8 cellular contexts compared by ENCODE assay signal in the genomic region with DNA sequence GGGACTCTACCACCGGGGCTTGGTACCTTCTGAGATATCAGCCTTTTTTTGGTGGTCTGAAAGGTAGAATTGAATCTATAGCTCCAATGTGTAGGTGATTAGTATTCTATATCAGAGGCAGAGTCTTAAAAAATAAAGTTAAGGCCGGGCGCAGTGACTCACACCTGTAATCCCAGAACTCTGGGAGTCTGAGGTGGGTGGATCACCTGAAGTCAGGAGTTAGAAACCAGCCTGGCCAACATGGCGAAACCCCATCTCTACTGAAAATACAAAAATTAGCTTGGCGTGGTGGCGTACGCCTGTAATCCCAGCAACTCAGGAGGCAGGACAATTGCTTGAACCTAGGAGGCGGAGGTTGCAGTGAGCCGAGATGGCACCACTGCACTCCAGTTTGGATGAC. TPM values are rescaled to one million over a fixed set of nuclear protein-coding genes. Genes with fewer than 3 reads are reported as not detected.
A peak's percentile ranks its signal among the peaks of the same experiment; 100 is the strongest.
DNase-seq lines count a peak whose midpoint lies in the region; ATAC-seq and TF ChIP-seq lines count a peak whose summit lies in the region.
"Not testable (repeated sequence)": the region's sequence is repeated elsewhere in the genome, so short reads cannot be mapped to it uniquely, and the experiment has no call there.

No MANE protein-coding gene starts in this region.

- CTCF ChIA-PET in HCT116 (lab: Charles Lee) = interaction anchor here (1.0 kb wide), 1 partner anchor 52 kb away, joined by 3 read pairs; no protein-coding TSS in a partner anchor
- CTCF ChIA-PET in activated CD8-positive, alpha-beta memory T cell treated with anti-CD3 and anti-CD28 coated beads, Interleukin-2, amount 10 ng/mL, durations not matched to agents 7 days and 5 days (lab: Charles Lee) = interaction anchor here (1.4 to 3.0 kb wide), 4 partner anchors 11 to 95 kb away, joined by 3 to 16 read pairs (median 4); no protein-coding TSS in a partner anchor
- CTCF ChIA-PET in naive thymus-derived CD4-positive, alpha-beta T cell (lab: Charles Lee) = not testable (repeated sequence)

- H3K4me3 Mint-ChIP-seq in activated CD8-positive, alpha-beta memory T cell treated with anti-CD3 and anti-CD28 coated beads, Interleukin-2, amount 10 ng/mL, durations not matched to agents 7 days and 5 days = peak overlapping the region; percentile 96
- peak overlapping the region; percentile 37 to 100 (median 77) for H3K4me3 Mint-ChIP-seq in naive thymus-derived CD4-positive, alpha-beta T cell

- TF ChIP-seq EP300 in suprapubic skin (IDR thresholded peaks at IDR 0.05) = not testable (repeated sequence)

- intact Hi-C loops in HCT116 (cut with micrococcal nuclease); left colon (cut with DNase I, micrococcal nuclease): not testable (repeated sequence)
- intact Hi-C loops in naive thymus-derived CD4-positive, alpha-beta T cell (cut with micrococcal nuclease) = loop anchor here in 1 of 2 donors (5.0 to 10.0 kb wide), 2 partner anchors 1480 to 1798 kb away; a partner anchor contains a TSS

- not testable (repeated sequence) for H3K9me3 ChIP-seq in BLaER1 treated with 17β-estradiol and CSF1 and Interleukin-3, amounts not matched to agents 10 nM and 100 nM (replicated peaks in 1 of 11); HCT116 (ENCODE audit: control insufficient read depth in 1 of 2, insufficient read depth in 1 of 2, low read depth in 1 of 2, low read length in 2 of 2); Peyer's patch; adipocyte (ENCODE audit: control insufficient read depth, low read length); naive thymus-derived CD4-positive, alpha-beta T cell (ENCODE audit: control insufficient read depth in 2 of 3, low read length in 3 of 3); suprapubic skin

- TF ChIP-seq RAD21 in HCT116 (IDR thresholded peaks at IDR 0.05; ENCODE audit: low read depth) = not testable (repeated sequence)

- H3K27ac ChIP-seq in BLaER1 treated with 17β-estradiol and CSF1 and Interleukin-3, amounts not matched to agents 10 nM and 100 nM = peak overlapping the region in 10 of 11 experiments; percentile 88 to 96 (median 93); a peak in 17 of 22 replicates
- H3K27ac ChIP-seq in HCT116 (ENCODE audit: low read depth, low read length) (peak overlapping the region; percentile 77), Peyer's patch (peak overlapping the region in 3 of 4 donors; percentile 88 to 96 (median 93))
- H3K27ac ChIP-seq in naive thymus-derived CD4-positive, alpha-beta T cell (ENCODE audit: low read depth, low read length) = peak overlapping the region; percentile 95
- H3K27ac ChIP-seq in suprapubic skin = not testable (repeated sequence)

- peak overlapping the region; percentile 53 to 88 (median 72) for H3K4me3 ChIP-seq in BLaER1 treated with 17β-estradiol and CSF1 and Interleukin-3, amounts not matched to agents 10 nM and 100 nM
- H3K4me3 ChIP-seq in HCT116 (replicated peaks in 1 of 2; ENCODE audit: low read depth in 1 of 2, low read length in 2 of 2) (peak overlapping the region; percentile 34 to 38; a peak in 3 of 4 replicates), Peyer's patch (peak overlapping the region; percentile 51 to 65 (median 56)), adipocyte (ENCODE audit: low read length) (peak overlapping the region; percentile 79), suprapubic skin (peak overlapping the region; percentile 38)
- peak overlapping the region; percentile 89 for H3K4me3 ChIP-seq in naive thymus-derived CD4-positive, alpha-beta T cell (ENCODE audit: low read length)

- peaks cover 28 to 53% (median 35%) of the 10 kb centered on the region in 10 experiments for H3K4me1 ChIP-seq in BLaER1 treated with 17β-estradiol and CSF1 and Interleukin-3, amounts not matched to agents 10 nM and 100 nM
- H3K4me1 ChIP-seq in HCT116 (ENCODE audit: control insufficient read depth in 1 of 2, insufficient read depth in 2 of 2, low read length in 2 of 2) (peaks cover 84 to 98% of the 10 kb centered on the region in 2 experiments), adipocyte (ENCODE audit: control insufficient read depth, insufficient read depth, low read length) (peaks cover 48% of the 10 kb centered on the region)
- not testable (repeated sequence) for H3K4me1 ChIP-seq in Peyer's patch, suprapubic skin
- H3K4me1 ChIP-seq in naive thymus-derived CD4-positive, alpha-beta T cell (ENCODE audit: control insufficient read depth in 2 of 2, insufficient read depth in 2 of 2, low read length in 2 of 2) = peaks cover 11 to 21% of the 10 kb centered on the region in 2 donors

- not testable (repeated sequence) for DNase-seq in HCT116 (ENCODE audit: low read depth, low spot score); Peyer's patch; activated CD8-positive, alpha-beta memory T cell treated with anti-CD3 and anti-CD28 coated beads, Interleukin-2, amount 10 ng/mL, durations not matched to agents 7 days and 5 days; adipocyte (ENCODE audit: low read depth); left colon; naive thymus-derived CD4-positive, alpha-beta T cell; suprapubic skin (ENCODE audit: low spot score in 2 of 2)

- H3K27me3 Mint-ChIP-seq in activated CD8-positive, alpha-beta memory T cell treated with anti-CD3 and anti-CD28 coated beads, Interleukin-2, amount 10 ng/mL, durations not matched to agents 7 days and 5 days; naive thymus-derived CD4-positive, alpha-beta T cell: not testable (repeated sequence)

- POLR2A ChIA-PET in HCT116 (lab: Charles Lee) = interaction anchor here (0.7 to 7.2 kb wide), 4 partner anchors 10 to 55 kb away, joined by 3 to 134 read pairs (median 25); no protein-coding TSS in a partner anchor
- POLR2A ChIA-PET in naive thymus-derived CD4-positive, alpha-beta T cell (lab: Charles Lee) = interaction anchor here (1.0 to 3.7 kb wide), 2 partner anchors 9 to 25 kb away, joined by 3 to 26 read pairs; no protein-coding TSS in a partner anchor

- H3K9me2 ChIP-seq in HCT116 (ENCODE audit: insufficient read depth) = not testable (repeated sequence)

- H3K9ac ChIP-seq in BLaER1 treated with 17β-estradiol and CSF1 and Interleukin-3, amounts not matched to agents 10 nM and 100 nM = peak overlapping the region in 10 of 11 experiments; percentile 88 to 94 (median 91); a peak in 18 of 22 replicates
- H3K9ac ChIP-seq in HCT116 (ENCODE audit: low read length) (peak overlapping the region; percentile 67), adipocyte (ENCODE audit: low read length) (peak overlapping the region; percentile 87)

- not testable (repeated sequence) for BruUV-seq in HCT116 (replicated peaks; lab: Mats Ljungman, UMichigan)

- WGBS in suprapubic skin = 92% methylated on average over 9 of the region's 9 CpGs

- not testable (repeated sequence) for H3K27me3 ChIP-seq in BLaER1 treated with 17β-estradiol and CSF1 and Interleukin-3, amounts not matched to agents 10 nM and 100 nM; HCT116 (ENCODE audit: insufficient read depth, low read length); Peyer's patch; adipocyte (replicated peaks; ENCODE audit: control insufficient read depth, insufficient read depth, low read length); naive thymus-derived CD4-positive, alpha-beta T cell (ENCODE audit: control insufficient read depth in 2 of 2, insufficient read depth in 2 of 2, low read length in 2 of 2); suprapubic skin

- peaks cover 63% of the 10 kb centered on the region for H3K79me2 ChIP-seq in HCT116 (ENCODE audit: insufficient read depth, low read length)

- not testable (repeated sequence) for ATAC-seq in HCT116; activated CD8-positive, alpha-beta memory T cell treated with anti-CD3 and anti-CD28 coated beads, Interleukin-2, amount 10 ng/mL, durations not matched to agents 7 days and 5 days; naive thymus-derived CD4-positive, alpha-beta T cell
- ATAC-seq in left colon = peak; percentile 16

- H3K36me3 ChIP-seq in BLaER1 treated with 17β-estradiol and CSF1 and Interleukin-3, amounts not matched to agents 10 nM and 100 nM = peaks cover 0 to 33% (median 18%) of the 10 kb centered on the region in 11 experiments; a peak in 20 of 22 replicates
- not testable (repeated sequence) for H3K36me3 ChIP-seq in HCT116 (ENCODE audit: control insufficient read depth in 1 of 2, insufficient read depth in 2 of 2, low read length in 2 of 2); Peyer's patch; adipocyte (ENCODE audit: control insufficient read depth, insufficient read depth, low read length, severe bottlenecking); suprapubic skin
- peaks cover 0 to 15% (median 0%) of the 10 kb centered on the region in 3 experiments for H3K36me3 ChIP-seq in naive thymus-derived CD4-positive, alpha-beta T cell (ENCODE audit: control insufficient read depth in 2 of 3, insufficient read depth in 3 of 3, low read length in 3 of 3)

- not testable (repeated sequence) for TF ChIP-seq POLR2A in HCT116 (IDR thresholded peaks at IDR 0.05; ENCODE audit: borderline replicate concordance, extremely low read depth, insufficient read depth, insufficient read length); suprapubic skin (IDR thresholded peaks at IDR 0.05)
- peak in 1 of 2 donors; percentile 32 for TF ChIP-seq POLR2A in Peyer's patch (IDR thresholded peaks at IDR 0.05)

- H3K27ac Mint-ChIP-seq in activated CD8-positive, alpha-beta memory T cell treated with anti-CD3 and anti-CD28 coated beads, Interleukin-2, amount 10 ng/mL, durations not matched to agents 7 days and 5 days = peak overlapping the region; percentile 69
- peak overlapping the region in 8 of 9 donors; percentile 51 to 100 (median 71) for H3K27ac Mint-ChIP-seq in naive thymus-derived CD4-positive, alpha-beta T cell

- H3K4me1 Mint-ChIP-seq in activated CD8-positive, alpha-beta memory T cell treated with anti-CD3 and anti-CD28 coated beads, Interleukin-2, amount 10 ng/mL, durations not matched to agents 7 days and 5 days = peaks cover 61% of the 10 kb centered on the region
- H3K4me1 Mint-ChIP-seq in naive thymus-derived CD4-positive, alpha-beta T cell = peaks cover 37 to 75% (median 65%) of the 10 kb centered on the region in 7 donors

- peak overlapping the region; percentile 83 to 99 (median 93) for H3K4me2 ChIP-seq in BLaER1 treated with 17β-estradiol and CSF1 and Interleukin-3, amounts not matched to agents 10 nM and 100 nM
- peak overlapping the region; percentile 65 for H3K4me2 ChIP-seq in HCT116 (ENCODE audit: low read length)

- TF ChIP-seq CTCF in HCT116 (IDR thresholded peaks at IDR 0.05 in 2 of 3, conservative IDR thresholded peaks at IDR 0.05 in 1 of 3; ENCODE audit: borderline replicate concordance in 1 of 3, insufficient read depth in 1 of 3, low read depth in 2 of 3, low read length in 2 of 3); Peyer's patch (IDR thresholded peaks at IDR 0.05); suprapubic skin (IDR thresholded peaks at IDR 0.05): not testable (repeated sequence)

- RAD21 ChIA-PET in HCT116 (lab: Charles Lee; ENCODE audit: low non-redundant PET in 1 of 2, low total read pairs in 2 of 2, uncharacterized antibody in 2 of 2, unreplicated experiment in 2 of 2) = not testable (repeated sequence)

- H3K36me3 Mint-ChIP-seq in activated CD8-positive, alpha-beta memory T cell treated with anti-CD3 and anti-CD28 coated beads, Interleukin-2, amount 10 ng/mL, durations not matched to agents 7 days and 5 days = peaks cover 37% of the 10 kb centered on the region
- peaks cover 5 to 23% (median 11%) of the 10 kb centered on the region in 5 donors for H3K36me3 Mint-ChIP-seq in naive thymus-derived CD4-positive, alpha-beta T cell

- not testable (repeated sequence) for H3K9me3 Mint-ChIP-seq in activated CD8-positive, alpha-beta memory T cell treated with anti-CD3 and anti-CD28 coated beads, Interleukin-2, amount 10 ng/mL, durations not matched to agents 7 days and 5 days (ENCODE audit: low read depth); naive thymus-derived CD4-positive, alpha-beta T cell

- not testable (repeated sequence) for H2AFZ ChIP-seq in HCT116 (ENCODE audit: low read depth, low read length, poor library complexity, severe bottlenecking)

- not testable (repeated sequence) for H4K20me1 ChIP-seq in BLaER1 treated with 17β-estradiol and CSF1 and Interleukin-3, amounts not matched to agents 10 nM and 100 nM; HCT116 (ENCODE audit: insufficient read depth)

RNA-seq across cellular contexts. Expression of a gene that starts 3.2 kb away (rescaled TPM):
- total RNA-seq in HCT116 (2021; ENCODE audit: unreplicated experiment) (195 TPM), Peyer's patch (1,000 to 10,000 TPM in 1 of 4 donors, 100 to 1,000 TPM in 3; 133 to 1,137 (median 595) TPM), left colon (100 to 1,000 TPM; 216 to 301 TPM), suprapubic skin (1 to 10 TPM; 3.8 to 6.5 (median 5.0) TPM)
- 101 and 149 TPM in 2 replicates for polyA plus RNA-seq in HCT116 (2012)
- total RNA-seq in activated CD8-positive, alpha-beta memory T cell treated with anti-CD3 and anti-CD28 coated beads, Interleukin-2, amount 10 ng/mL, durations not matched to agents 7 days and 5 days = 10 to 100 TPM; 58.1 to 64.4 TPM
- 10 to 100 TPM; 30.3 to 72.5 (median 39.7) TPM for total RNA-seq in naive thymus-derived CD4-positive, alpha-beta T cell
- 10 to 100 TPM; 35.4 to 48.6 TPM for polyA plus RNA-seq in naive thymus-derived CD4-positive, alpha-beta T cell

Comparison
In these comparisons a context has a peak if more than half of its experiments do, and no peak if none do; other contexts are left out.
1. H3K4me3 ChIP-seq: peak in every context shown above with its lines; median percentile 89 in naive thymus-derived CD4-positive, alpha-beta T cell; 79 in adipocyte; 72 in BLaER1 treated with 17β-estradiol and CSF1 and Interleukin-3, amounts not matched to agents 10 nM and 100 nM; 56 in Peyer's patch; 38 in suprapubic skin; 36 in HCT116.
2. RNA of a gene that starts 3.2 kb away (total RNA-seq): 133 to 1,137 TPM in Peyer's patch, 216 to 301 TPM in left colon, 195 TPM in HCT116 (single experiment), 58.1 to 64.4 TPM in activated CD8-positive, alpha-beta memory T cell treated with anti-CD3 and anti-CD28 coated beads, Interleukin-2, amount 10 ng/mL, durations not matched to agents 7 days and 5 days and 30.3 to 72.5 TPM in naive thymus-derived CD4-positive, alpha-beta T cell; 3.8 to 6.5 TPM in suprapubic skin; every median in the first group is over 4 times any median in the second.
3. Peak in every context shown above with its lines, with median percentiles within 50 percentile points of each other: H3K9ac ChIP-seq.